ENCODE assay signal across 16 cellular contexts in the genomic region with DNA sequence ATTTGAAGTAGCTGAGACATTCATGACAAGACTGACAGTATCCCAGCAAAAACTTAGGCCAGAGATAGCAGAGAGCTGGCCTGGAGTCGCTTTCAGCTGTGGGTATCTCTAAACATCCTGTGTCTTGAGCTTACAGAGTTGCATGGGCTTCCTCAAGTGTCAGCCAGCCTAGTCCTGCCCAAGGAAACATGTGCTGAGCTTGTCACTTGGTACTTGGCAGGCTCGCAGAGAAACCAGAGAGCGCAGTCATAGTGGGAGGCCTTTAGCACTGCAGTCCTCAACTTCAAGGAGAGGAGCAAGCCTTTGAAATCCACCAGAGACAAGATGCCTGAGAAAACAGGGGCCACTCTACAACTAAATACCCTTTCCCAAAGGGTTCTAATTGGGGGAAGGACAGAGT.
"Had no signal": no experiment of that assay in that cellular context is flagged by ENCODE, and none has a peak within 500 bp of the region (broad histone marks: within the 10 kb centered on the region; RNA-seq: fewer than 3 reads in every experiment).

No MANE protein-coding gene starts in this region.

- H3K4me3 ChIP-seq: dorsolateral prefrontal cortex, lung, ovary, SJSA1, transverse colon had no signal

- H3K27ac ChIP-seq: dorsolateral prefrontal cortex, ovary, SJSA1, transverse colon had no signal

- H3K4me1 Mint-ChIP-seq: activated CD4-positive, alpha-beta memory T cell treated with anti-CD3 and anti-CD28 coated beads, Interleukin-2, amount 10 ng/mL, durations not matched to agents 7 days and 5 days; activated CD4-positive, alpha-beta T cell treated with anti-CD3 and anti-CD28 coated beads for 36 hours; activated naive CD8-positive, alpha-beta T cell treated with anti-CD3 and anti-CD28 coated beads, Interleukin-2, amount 10 ng/mL, durations not matched to agents 7 days and 5 days; stimulated activated effector memory CD8-positive, alpha-beta T cell treated with anti-CD3 and anti-CD28 coated beads, Interleukin-12 subunit alpha, Interleukin-12 subunit beta, amount 100 ng/mL, for 72 hours had no signal

- H3K4me1 ChIP-seq: SJSA1, transverse colon had no signal

- H3K27me3 Mint-ChIP-seq: activated CD4-positive, alpha-beta memory T cell treated with anti-CD3 and anti-CD28 coated beads, Interleukin-2, amount 10 ng/mL, durations not matched to agents 7 days and 5 days; activated CD4-positive, alpha-beta T cell treated with anti-CD3 and anti-CD28 coated beads for 36 hours; activated naive CD8-positive, alpha-beta T cell treated with anti-CD3 and anti-CD28 coated beads, Interleukin-2, amount 10 ng/mL, durations not matched to agents 7 days and 5 days had no signal

- H3K36me3 ChIP-seq: ovary, SJSA1, transverse colon had no signal

- H3K27ac Mint-ChIP-seq: activated CD4-positive, alpha-beta memory T cell treated with anti-CD3 and anti-CD28 coated beads, Interleukin-2, amount 10 ng/mL, durations not matched to agents 7 days and 5 days; activated CD4-positive, alpha-beta T cell treated with anti-CD3 and anti-CD28 coated beads for 36 hours; activated naive CD8-positive, alpha-beta T cell treated with anti-CD3 and anti-CD28 coated beads, Interleukin-2, amount 10 ng/mL, durations not matched to agents 7 days and 5 days; activated T-cell treated with anti-CD3 and anti-CD28 coated beads, Interleukin-2, amount 50 U/mL, for 72 hours; stimulated activated effector memory CD8-positive, alpha-beta T cell treated with anti-CD3 and anti-CD28 coated beads, Interleukin-12 subunit alpha, Interleukin-12 subunit beta, amount 100 ng/mL, for 72 hours had no signal

- H3K9me3 Mint-ChIP-seq: activated naive CD8-positive, alpha-beta T cell treated with anti-CD3 and anti-CD28 coated beads, Interleukin-2, amount 10 ng/mL, durations not matched to agents 7 days and 5 days; activated T-cell treated with anti-CD3 and anti-CD28 coated beads, Interleukin-2, amount 50 U/mL, for 72 hours had no signal

- H3K9me3 ChIP-seq: ovary, SJSA1, transverse colon had no signal

- DNase-seq: activated CD4-positive, alpha-beta memory T cell treated with anti-CD3 and anti-CD28 coated beads, Interleukin-2, amount 10 ng/mL, durations not matched to agents 7 days and 5 days; activated CD4-positive, alpha-beta T cell treated with anti-CD3 and anti-CD28 coated beads for 36 hours; activated gamma-delta T cell treated with Interleukin-2 at 50 U/mL for 16 hours; activated naive CD8-positive, alpha-beta T cell treated with anti-CD3 and anti-CD28 coated beads, Interleukin-2, amount 10 ng/mL, durations not matched to agents 7 days and 5 days; activated T-cell treated with anti-CD3 and anti-CD28 coated beads, Interleukin-2, amount 50 U/mL, for 72 hours; anterior cingulate cortex; dorsolateral prefrontal cortex; kidney; ovary; small intestine; T-helper 9 cell; transverse colon had no signal

- H3K4me3 Mint-ChIP-seq: activated CD4-positive, alpha-beta memory T cell treated with anti-CD3 and anti-CD28 coated beads, Interleukin-2, amount 10 ng/mL, durations not matched to agents 7 days and 5 days; activated CD4-positive, alpha-beta T cell treated with anti-CD3 and anti-CD28 coated beads for 36 hours; activated naive CD8-positive, alpha-beta T cell treated with anti-CD3 and anti-CD28 coated beads, Interleukin-2, amount 10 ng/mL, durations not matched to agents 7 days and 5 days; activated T-cell treated with anti-CD3 and anti-CD28 coated beads, Interleukin-2, amount 50 U/mL, for 72 hours; neural crest cell; stimulated activated effector memory CD8-positive, alpha-beta T cell treated with anti-CD3 and anti-CD28 coated beads, Interleukin-12 subunit alpha, Interleukin-12 subunit beta, amount 100 ng/mL, for 72 hours had no signal

- H3K27me3 ChIP-seq: dorsolateral prefrontal cortex, ovary, SJSA1, transverse colon had no signal

- H3K36me3 Mint-ChIP-seq: activated naive CD8-positive, alpha-beta T cell treated with anti-CD3 and anti-CD28 coated beads, Interleukin-2, amount 10 ng/mL, durations not matched to agents 7 days and 5 days; stimulated activated effector memory CD8-positive, alpha-beta T cell treated with anti-CD3 and anti-CD28 coated beads, Interleukin-12 subunit alpha, Interleukin-12 subunit beta, amount 100 ng/mL, for 72 hours had no signal

- ATAC-seq: activated CD4-positive, alpha-beta T cell treated with anti-CD3 and anti-CD28 coated beads for 36 hours; activated T-cell treated with anti-CD3 and anti-CD28 coated beads, Interleukin-2, amount 50 U/mL, for 72 hours; stimulated activated effector memory CD8-positive, alpha-beta T cell treated with anti-CD3 and anti-CD28 coated beads, Interleukin-12 subunit alpha, Interleukin-12 subunit beta, amount 100 ng/mL, for 72 hours had no signal
